ENCODE assay signal across 8 cellular contexts in the genomic region with DNA sequence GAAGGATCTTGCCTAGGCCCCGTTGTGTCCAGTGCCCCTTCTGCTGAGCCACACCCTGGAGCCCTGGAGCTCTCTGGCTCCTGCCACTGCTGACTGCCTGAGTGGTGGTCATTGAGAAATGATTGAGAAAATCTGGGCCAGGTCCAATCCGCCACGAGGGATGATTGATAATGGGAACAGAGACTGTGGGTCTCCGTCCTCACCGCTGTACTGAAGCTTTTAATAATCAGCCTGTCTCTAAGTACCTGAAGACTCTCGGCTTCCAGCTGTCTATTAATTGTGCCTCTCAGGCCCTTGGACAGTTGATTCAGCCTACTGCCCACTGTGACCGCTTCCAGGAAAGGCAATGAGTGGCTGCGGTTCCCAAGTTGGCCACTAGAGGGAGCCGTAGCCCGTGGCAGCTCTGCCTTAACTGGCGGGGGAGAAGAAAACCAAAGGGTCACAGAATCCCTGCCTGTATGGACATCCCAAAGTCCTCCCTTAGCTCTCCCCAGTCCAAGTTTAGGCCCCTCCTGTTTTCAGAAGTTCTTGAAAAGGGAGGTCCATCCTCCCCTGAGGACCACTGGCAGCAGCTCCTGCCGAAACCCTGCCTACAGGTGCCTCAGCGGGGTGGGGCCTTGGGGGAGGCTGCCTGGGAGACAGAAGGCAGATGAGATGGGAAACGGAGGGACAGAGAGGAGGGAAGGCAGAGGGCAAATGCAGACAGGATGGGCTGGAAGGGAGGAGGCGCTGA.
A peak's percentile ranks its signal among the peaks of the same experiment; 100 is the strongest.
DNase-seq lines count a peak whose midpoint lies in the region; ATAC-seq, FAIRE-seq and TF ChIP-seq lines count a peak whose summit lies in the region.

No MANE protein-coding gene starts in this region.

- H3K4me1 ChIP-seq in K562 (replicated peaks in 1 of 2; ENCODE audit: control insufficient read depth in 2 of 2, insufficient read depth in 2 of 2, low read length in 2 of 2) (peaks cover 3 to 5% of the 10 kb centered on the region in 2 experiments; a peak in 4 of 5 replicates), iPS DF 6.9 (ENCODE audit: control insufficient read depth, insufficient read depth, low read length) (no peaks in the 10 kb centered on the region)

- intact Hi-C loops in K562 (cut with micrococcal nuclease) = loop anchor here (1.0 to 10.0 kb wide), 2 partner anchors 97 to 276 kb away; a partner anchor contains a TSS

- H3K36me3 ChIP-seq in K562 (ENCODE audit: control insufficient read depth, insufficient read depth, low read length) (no peaks in the 10 kb centered on the region), iPS DF 6.9 (ENCODE audit: control insufficient read depth, insufficient read depth, low read length) (no peaks in the 10 kb centered on the region)

- ATAC-seq in GM19351 (IDR thresholded peaks at IDR 0.05; ENCODE audit: unreplicated experiment) = peak; percentile 48
- peak; percentile 84 for ATAC-seq in K562
- no peak for ATAC-seq in GM18873 (IDR thresholded peaks at IDR 0.05; ENCODE audit: low FRiP score, unreplicated experiment)

- POLR2A ChIA-PET in K562 (lab: Yijun Ruan, JAX) = interaction anchor here (0.7 to 0.8 kb wide), 2 partner anchors 39 to 567 kb away, joined by 3 read pairs; a partner anchor contains a TSS

- H3K9ac ChIP-seq in K562 (ENCODE audit: insufficient read depth in 1 of 2, low read depth in 2 of 2, low read length in 2 of 2) = peak overlapping the region in 1 of 2 experiments; percentile 68; a peak in 1 of 4 replicates

- TF ChIP-seq EP300 in K562 (IDR thresholded peaks at IDR 0.05; ENCODE audit: low read length) = no peak

- peak; percentile 62 for FAIRE-seq in K562 (lab: Jason Lieb, UNC)

- no peaks in the 10 kb centered on the region for H3K9me1 ChIP-seq in K562 (ENCODE audit: control insufficient read depth, insufficient read depth, low read length)

- no peaks in the 10 kb centered on the region for H3K79me2 ChIP-seq in K562 (ENCODE audit: control insufficient read depth, insufficient read depth, low read length)

- no peaks in the 10 kb centered on the region; the same call in 1 of the 2 replicates for H4K20me1 ChIP-seq in K562 (replicated peaks; ENCODE audit: control insufficient read depth, insufficient read depth, low read length)

- no peak overlapping the region for H3K4me3 ChIP-seq in AG10803 (ENCODE audit: low read length)
- H3K4me3 ChIP-seq in K562 = no peak overlapping the region
- no peak overlapping the region for H3K4me3 ChIP-seq in iPS DF 6.9 (ENCODE audit: low read length)
- H3K4me3 ChIP-seq in skin epidermis = peak overlapping the region in 6 of 7 experiments; percentile 2 to 29 (median 12)

- H3K4me2 ChIP-seq in K562 (ENCODE audit: insufficient read depth, low read length) = peak overlapping the region; percentile 49; the same call in 1 of the 2 replicates

- TF ChIP-seq CTCF in AG10803 (conservative IDR thresholded peaks at IDR 0.05; ENCODE audit: low read length) = peak; percentile 98
- peak; percentile 88 to 93 (median 91) for TF ChIP-seq CTCF in K562 (IDR thresholded peaks at IDR 0.05 in 2 of 3, conservative IDR thresholded peaks at IDR 0.05 in 1 of 3; ENCODE audit: insufficient read depth in 2 of 3, low read depth in 1 of 3, low read length in 3 of 3)

- no peaks in the 10 kb centered on the region for H3K9me3 ChIP-seq in K562 (replicated peaks; ENCODE audit: control insufficient read depth, insufficient read depth, low read depth, low read length)
- no peaks in the 10 kb centered on the region for H3K9me3 ChIP-seq in iPS DF 6.9 (ENCODE audit: control insufficient read depth, insufficient read depth, low read length)

- no peaks in the 10 kb centered on the region for H3K27me3 ChIP-seq in K562 (ENCODE audit: control insufficient read depth in 2 of 2, insufficient read depth in 2 of 2, low read length in 2 of 2)
- H3K27me3 ChIP-seq in iPS DF 6.9 (ENCODE audit: control insufficient read depth, insufficient read depth, low read length) = no peaks in the 10 kb centered on the region

- CTCF ChIA-PET in K562 (lab: Yijun Ruan, JAX; ENCODE audit: low intra/inter-chr PET ratio) = interaction anchor here (0.8 to 2.0 kb wide), 5 partner anchors 98 to 245 kb away, joined by 3 to 13 read pairs (median 4); no protein-coding TSS in a partner anchor

- peak; percentile 79 to 89 for TF ChIP-seq RAD21 in K562 (CRISPR knock-in tag; conservative IDR thresholded peaks at IDR 0.05 in 1 of 2, IDR thresholded peaks at IDR 0.05 in 1 of 2)

- BruUV-seq in K562 (replicated peaks; lab: Mats Ljungman, UMichigan) = no TSS peak

- DNase-seq in AG10803 (ENCODE audit: low read depth) = peak; percentile 62
- peak; percentile 51 for DNase-seq in NCI-H1694 (lab: John Stamatoyannopoulos, UW)
- DNase-seq in UCSD-AML1 (lab: John Stamatoyannopoulos, UW; ENCODE audit: unreplicated experiment) = peak; percentile 79
- peak; percentile 58 to 67 (median 64) for DNase-seq in K562 (ENCODE audit: extremely low read depth in 1 of 4, low spot score in 3 of 4)
- DNase-seq in iPS DF 6.9 (ENCODE audit: low read depth, low spot score) = peak; percentile 50

- in situ Hi-C loops in K562 (cut with MboI) = loop anchor here (5.0 kb wide), 1 partner anchor 198 kb away; no protein-coding TSS in a partner anchor

- no peak overlapping the region for H3K27ac ChIP-seq in K562 (ENCODE audit: extremely low read depth, low read depth, low read length)
- no peak overlapping the region for H3K27ac ChIP-seq in iPS DF 6.9 (ENCODE audit: low read length)
- peak overlapping the region in 7 of 21 experiments; percentile 1 to 66 (median 44) for H3K27ac ChIP-seq in skin epidermis

- no peak overlapping the region for H2AFZ ChIP-seq in K562 (ENCODE audit: low read depth, low read length)

- 30% methylated on average over 7 of the region's 15 CpGs for WGBS in K562 (ENCODE audit: insufficient coverage, low coverage, missing lambda C conversion rate)
- no CpG with 5 or more reads among the region's 15 CpGs for WGBS in iPS DF 6.9 (ENCODE audit: insufficient coverage, insufficient read length)

- TF ChIP-seq POLR2A in K562 (conservative IDR thresholded peaks at IDR 0.05) = no peak

TF ChIP-seq in K562, 482 proteins besides CTCF, POLR2A, EP300 and RAD21 (continues in another document):
- TF ChIP-seq MEF2A (IDR thresholded peaks at IDR 0.05; ENCODE audit: control insufficient read depth, low read depth, low read length) = no peak
- TF ChIP-seq, protein P1, sequence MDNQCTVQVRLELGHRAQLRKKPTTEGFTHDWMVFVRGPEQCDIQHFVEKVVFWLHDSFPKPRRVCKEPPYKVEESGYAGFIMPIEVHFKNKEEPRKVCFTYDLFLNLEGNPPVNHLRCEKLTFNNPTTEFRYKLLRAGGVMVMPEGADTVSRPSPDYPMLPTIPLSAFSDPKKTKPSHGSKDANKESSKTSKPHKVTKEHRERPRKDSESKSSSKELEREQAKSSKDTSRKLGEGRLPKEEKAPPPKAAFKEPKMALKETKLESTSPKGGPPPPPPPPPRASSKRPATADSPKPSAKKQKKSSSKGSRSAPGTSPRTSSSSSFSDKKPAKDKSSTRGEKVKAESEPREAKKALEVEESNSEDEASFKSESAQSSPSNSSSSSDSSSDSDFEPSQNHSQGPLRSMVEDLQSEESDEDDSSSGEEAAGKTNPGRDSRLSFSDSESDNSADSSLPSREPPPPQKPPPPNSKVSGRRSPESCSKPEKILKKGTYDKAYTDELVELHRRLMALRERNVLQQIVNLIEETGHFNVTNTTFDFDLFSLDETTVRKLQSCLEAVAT (IDR thresholded peaks at IDR 0.05) = 0 out of 4 replicates have a peak, but pooled peaks of 1 of the 2 experiments have one; percentile 51
- TF ChIP-seq ZNF165 (CRISPR knock-in tag; IDR thresholded peaks at IDR 0.05; ENCODE audit: borderline replicate concordance) = no peak
- no peak for TF ChIP-seq MTA2 (IDR thresholded peaks at IDR 0.05; ENCODE audit: low read depth)
- TF ChIP-seq ARID2 (IDR thresholded peaks at IDR 0.05) = peak; percentile 59; the same call in 1 of the 2 replicates
- peak; percentile 54; the same call in 1 of the 2 replicates for TF ChIP-seq RB1 (IDR thresholded peaks at IDR 0.05; ENCODE audit: low read depth)
- TF ChIP-seq ZKSCAN3 (CRISPR knock-in tag; IDR thresholded peaks at IDR 0.05) = no peak
- no peak for TF ChIP-seq FOXK2 (conservative IDR thresholded peaks at IDR 0.05 in 1 of 2, IDR thresholded peaks at IDR 0.05 in 1 of 2; ENCODE audit: low read depth in 2 of 2)
- peak; percentile 68; the same call in 1 of the 2 replicates for TF ChIP-seq ESRRA (IDR thresholded peaks at IDR 0.05; ENCODE audit: borderline replicate concordance, low read depth)
- no peak for TF ChIP-seq EWSR1 (IDR thresholded peaks at IDR 0.05; ENCODE audit: borderline replicate concordance, low read depth, partially characterized antibody)
- no peak for TF ChIP-seq YBX1 (IDR thresholded peaks at IDR 0.05)
- TF ChIP-seq JUN (IDR thresholded peaks at IDR 0.05; ENCODE audit: borderline replicate concordance, low read depth, low read length) = no peak
- TF ChIP-seq JUN (CRISPR knock-in tag; IDR thresholded peaks at IDR 0.05; ENCODE audit: borderline replicate concordance) = no peak
- no peak for TF ChIP-seq RBM25 (IDR thresholded peaks at IDR 0.05; ENCODE audit: low read depth, low read length, severe bottlenecking)
- TF ChIP-seq CBFA2T2 (conservative IDR thresholded peaks at IDR 0.05) = no peak
- TF ChIP-seq CEBPB (tag; IDR thresholded peaks at IDR 0.05) = no peak
- TF ChIP-seq SLC30A9 (CRISPR knock-in tag; IDR thresholded peaks at IDR 0.05) = no peak
- 0 out of 2 replicates have a peak, but pooled peaks have one; percentile 52 for TF ChIP-seq CC2D1A (IDR thresholded peaks at IDR 0.05)

Comparison
In these comparisons a context has a peak if more than half of its experiments do, and no peak if none do; other contexts are left out.
1. H3K4me3 ChIP-seq: peak in skin epidermis (6 of 7); none in AG10803 (single experiment), K562 (single experiment) and iPS DF 6.9 (single experiment).
2. Peak in every context shown above with its lines, with median percentiles within 50 percentile points of each other: DNase-seq.